Comparison of ENCODE assay signal across 27 cellular contexts in genomic region chr6:52022675-52023074, GRCh38.
"Had no signal": no experiment of that assay in that cellular context is flagged by ENCODE, and none has a peak within 500 bp of the region (broad histone marks: within the 10 kb centered on the region; RNA-seq: fewer than 3 reads in every experiment).

No MANE protein-coding gene starts in this region.

- H3K4me3 ChIP-seq: gastrocnemius medialis, heart left ventricle, hepatocyte, lung, neural progenitor cell, right atrium auricular region, stomach, thyroid gland, vagina had no signal

- H3K4me3 Mint-ChIP-seq: endodermal cell; memory B cell; naive thymus-derived CD4-positive, alpha-beta T cell; nephron; neural progenitor cell; stimulated activated effector memory CD8-positive, alpha-beta T cell treated with anti-CD3 and anti-CD28 coated beads, Interleukin-12 subunit alpha, Interleukin-12 subunit beta, amount 100 ng/mL, for 72 hours had no signal

- DNase-seq: effector CD8-positive, alpha-beta T cell; endodermal cell; foreskin fibroblast; gastrocnemius medialis; heart left ventricle; kidney; naive thymus-derived CD4-positive, alpha-beta T cell; stimulated activated CD4-positive, alpha-beta T cell treated with anti-CD3 and anti-CD28 coated beads, Interleukin-2, amount 100 ng/mL, for 24 hours; stimulated activated CD4-positive, alpha-beta T cell treated with anti-CD3 and anti-CD28 coated beads, Interleukin-4, amount 100 ng/mL, for 24 hours; stimulated activated naive CD4-positive, alpha-beta T cell treated with Interleukin-2 at 50 U/mL for 16 hours; stomach; thyroid gland; trophoblast cell had no signal

- H3K79me2 ChIP-seq: hepatocyte, parathyroid adenoma had no signal

- H2AFZ ChIP-seq: hepatocyte, neural progenitor cell, parathyroid adenoma had no signal

- H3K27me3 ChIP-seq: gastrocnemius medialis, hepatocyte, neural progenitor cell, right atrium auricular region, stomach, thyroid gland, vagina had no signal

- H3K4me2 ChIP-seq: hepatocyte, neural progenitor cell had no signal

- H3K36me3 Mint-ChIP-seq: memory B cell; naive thymus-derived CD4-positive, alpha-beta T cell; neural progenitor cell; stimulated activated effector memory CD8-positive, alpha-beta T cell treated with anti-CD3 and anti-CD28 coated beads, Interleukin-12 subunit alpha, Interleukin-12 subunit beta, amount 100 ng/mL, for 72 hours had no signal

- H3K4me1 Mint-ChIP-seq: memory B cell; naive thymus-derived CD4-positive, alpha-beta T cell; stimulated activated effector memory CD8-positive, alpha-beta T cell treated with anti-CD3 and anti-CD28 coated beads, Interleukin-12 subunit alpha, Interleukin-12 subunit beta, amount 100 ng/mL, for 72 hours had no signal

- H3K27ac Mint-ChIP-seq: endodermal cell; memory B cell; naive thymus-derived CD4-positive, alpha-beta T cell; nephron; neural progenitor cell; progenitor cell of endocrine pancreas; stimulated activated effector memory CD8-positive, alpha-beta T cell treated with anti-CD3 and anti-CD28 coated beads, Interleukin-12 subunit alpha, Interleukin-12 subunit beta, amount 100 ng/mL, for 72 hours had no signal

- H3K27ac ChIP-seq: epithelial cell of prostate, gastrocnemius medialis, heart left ventricle, hepatocyte, neural progenitor cell, parathyroid adenoma, right atrium auricular region, stomach, thyroid gland, vagina had no signal

- ATAC-seq: esophagus mucosa; gastrocnemius medialis; heart left ventricle; left lobe of liver; naive thymus-derived CD4-positive, alpha-beta T cell; sciatic nerve; stimulated activated effector memory CD8-positive, alpha-beta T cell treated with anti-CD3 and anti-CD28 coated beads, Interleukin-12 subunit alpha, Interleukin-12 subunit beta, amount 100 ng/mL, for 72 hours had no signal

- H3K36me3 ChIP-seq: gastrocnemius medialis, heart left ventricle, neural progenitor cell, right atrium auricular region, stomach, thyroid gland, vagina had no signal

- H3K27me3 Mint-ChIP-seq: progenitor cell of endocrine pancreas had no signal

- H3K9me3 Mint-ChIP-seq: endodermal cell; memory B cell; naive thymus-derived CD4-positive, alpha-beta T cell; nephron; neural progenitor cell; stimulated activated effector memory CD8-positive, alpha-beta T cell treated with anti-CD3 and anti-CD28 coated beads, Interleukin-12 subunit alpha, Interleukin-12 subunit beta, amount 100 ng/mL, for 72 hours had no signal

- H3K4me1 ChIP-seq: gastrocnemius medialis, heart left ventricle, right atrium auricular region, thyroid gland, vagina had no signal
